22 cellular contexts compared by ENCODE assay signal in genomic region chr9:24616858-24617257, GRCh38.
A peak's percentile ranks its signal among the peaks of the same experiment; 100 is the strongest.
DNase-seq lines count a peak whose midpoint lies in the region; ATAC-seq and TF ChIP-seq lines count a peak whose summit lies in the region.
"Had no signal": no experiment of that assay in that cellular context is flagged by ENCODE, and none has a peak within 500 bp of the region (broad histone marks: within the 10 kb centered on the region; RNA-seq: fewer than 3 reads in every experiment).

No MANE protein-coding gene starts in this region.

- no peak overlapping the region for H3K4me3 Mint-ChIP-seq in nephron progenitor cell
- H3K4me3 Mint-ChIP-seq: activated naive CD8-positive, alpha-beta T cell treated with anti-CD3 and anti-CD28 coated beads, Interleukin-2, amount 10 ng/mL, durations not matched to agents 7 days and 5 days; CD4-positive, alpha-beta T cell; natural killer cell had no signal

- no peak overlapping the region for H3K4me2 ChIP-seq in mammary epithelial cell (ENCODE audit: insufficient read depth, low read depth, low read length)

- no TSS peak for BruUV-seq in mammary epithelial cell (replicated peaks; lab: Mats Ljungman, UMichigan)

- peaks cover 3% of the 10 kb centered on the region for H3K27me3 Mint-ChIP-seq in nephron progenitor cell (ENCODE audit: low read depth, poor library complexity)
- H3K27me3 Mint-ChIP-seq: activated naive CD8-positive, alpha-beta T cell treated with anti-CD3 and anti-CD28 coated beads, Interleukin-2, amount 10 ng/mL, durations not matched to agents 7 days and 5 days; CD4-positive, alpha-beta T cell had no signal

- H3K9me3 ChIP-seq in mammary epithelial cell (replicated peaks; ENCODE audit: insufficient read depth, low read length) = no peaks in the 10 kb centered on the region
- H3K9me3 ChIP-seq: lower lobe of right lung had no signal

- CTCF ChIA-PET in mammary epithelial cell (lab: Charles Lee; ENCODE audit: low non-redundant PET) = no interaction called here

- in situ Hi-C loops in mammary epithelial cell (cut with MboI; ENCODE audit: low sequenced_read_pairs in 2 of 2) = no loop called here

- H3K27ac ChIP-seq in mammary epithelial cell (ENCODE audit: insufficient read depth, low read depth, low read length) = no peak overlapping the region
- H3K27ac ChIP-seq: lower lobe of right lung had no signal

- no peak overlapping the region for H3K4me3 ChIP-seq in mammary epithelial cell (replicated peaks in 1 of 3; ENCODE audit: insufficient read depth in 1 of 3, low read depth in 2 of 3, low read length in 3 of 3)
- H3K4me3 ChIP-seq: lower lobe of right lung had no signal

- H3K36me3 ChIP-seq in mammary epithelial cell (ENCODE audit: insufficient read depth, low read length) = no peaks in the 10 kb centered on the region
- H3K36me3 ChIP-seq: lower lobe of right lung had no signal

- no peaks in the 10 kb centered on the region for H3K4me1 ChIP-seq in mammary epithelial cell (ENCODE audit: insufficient read depth, low read length)
- H3K4me1 ChIP-seq: lower lobe of right lung had no signal

- H4K20me1 ChIP-seq in mammary epithelial cell (ENCODE audit: insufficient read depth, low read length) = no peaks in the 10 kb centered on the region

- TF ChIP-seq CTCF in mammary epithelial cell (conservative IDR thresholded peaks at IDR 0.05 in 1 of 2, IDR thresholded peaks at IDR 0.05 in 1 of 2; ENCODE audit: extremely low read depth in 1 of 2, insufficient read depth in 1 of 2, low read depth in 1 of 2, low read length in 2 of 2) (peak; percentile 26 to 31), nephron progenitor cell (IDR thresholded peaks at IDR 0.05) (no peak)

- no peaks in the 10 kb centered on the region for H3K9me3 Mint-ChIP-seq in nephron progenitor cell

- dilution Hi-C loops in mammary epithelial cell (cut with HindIII; ENCODE audit: low sequenced_read_pairs) = no loop called here

- no peak overlapping the region for H3K9ac ChIP-seq in mammary epithelial cell (ENCODE audit: insufficient read depth, low read length)

- H3K27ac Mint-ChIP-seq in nephron progenitor cell = no peak overlapping the region
- H3K27ac Mint-ChIP-seq: activated naive CD8-positive, alpha-beta T cell treated with anti-CD3 and anti-CD28 coated beads, Interleukin-2, amount 10 ng/mL, durations not matched to agents 7 days and 5 days; CD4-positive, alpha-beta T cell; natural killer cell had no signal

- H3K27me3 ChIP-seq in mammary epithelial cell (ENCODE audit: insufficient read depth, low read length) = peaks cover 2% of the 10 kb centered on the region

- H3K4me1 Mint-ChIP-seq in nephron progenitor cell = peaks cover 35% of the 10 kb centered on the region
- H3K4me1 Mint-ChIP-seq: activated naive CD8-positive, alpha-beta T cell treated with anti-CD3 and anti-CD28 coated beads, Interleukin-2, amount 10 ng/mL, durations not matched to agents 7 days and 5 days; natural killer cell had no signal

- ATAC-seq in GM18907 (IDR thresholded peaks at IDR 0.05; ENCODE audit: unreplicated experiment) = no peak
- no peak for ATAC-seq in GM19452 (IDR thresholded peaks at IDR 0.05; ENCODE audit: unreplicated experiment)
- ATAC-seq: HCT116, lower lobe of right lung, natural killer cell, SK-N-SH treated with all-trans-retinoic acid at 6 μM for 48 hours had no signal

- no peaks in the 10 kb centered on the region for H3K36me3 Mint-ChIP-seq in nephron progenitor cell (ENCODE audit: low read depth)
- H3K36me3 Mint-ChIP-seq: activated naive CD8-positive, alpha-beta T cell treated with anti-CD3 and anti-CD28 coated beads, Interleukin-2, amount 10 ng/mL, durations not matched to agents 7 days and 5 days; natural killer cell had no signal

- H2AFZ ChIP-seq in mammary epithelial cell (ENCODE audit: low read depth, low read length) = no peak overlapping the region

- 70% methylated on average over 1 of the region's 1 CpG for WGBS in mammary epithelial cell (ENCODE audit: low coverage, missing lambda C conversion rate)

- DNase-seq in NCI-H748 (lab: John Stamatoyannopoulos, UW; ENCODE audit: unreplicated experiment) (peak; percentile 45), NCI-H748 treated with DMSO at 0.1 percent for 48 hours (lab: John Stamatoyannopoulos, UW) (no peak), NCI-H526 (lab: John Stamatoyannopoulos, UW) (peak; percentile 6 to 45), mammary epithelial cell (peak; percentile 2), nephron progenitor cell (peak; percentile 2), DMS79 (lab: John Stamatoyannopoulos, UW) (no peak)
- DNase-seq: activated CD4-positive, alpha-beta T cell treated with anti-CD3 and anti-CD28 coated beads for 4 hours; activated gamma-delta T cell; activated naive CD8-positive, alpha-beta T cell treated with anti-CD3 and anti-CD28 coated beads, Interleukin-2, amount 10 ng/mL, durations not matched to agents 7 days and 5 days; activated T-cell treated with anti-CD3 and anti-CD28 coated beads, Interleukin-2, amount 50 U/mL, for 1 hour; CD4-positive, alpha-beta T cell; lower lobe of right lung; natural killer cell; NCI-H1092; NCI-H1930; NCI-H345; stimulated activated naive CD4-positive, alpha-beta T cell; T-helper 2 cell had no signal

- H3K79me2 ChIP-seq in mammary epithelial cell (ENCODE audit: insufficient read depth, low read length) = no peaks in the 10 kb centered on the region

- intact Hi-C loops in mammary epithelial cell (cut with micrococcal nuclease) = loop anchor here (5.0 to 10.0 kb wide), 2 partner anchors 52 to 370 kb away; no protein-coding TSS in a partner anchor

Comparison
In these comparisons a context has a peak if more than half of its experiments do, and no peak if none do; other contexts are left out.
1. DNase-seq: peak in NCI-H748 (single experiment), NCI-H526 (2 of 2), mammary epithelial cell (single experiment) and nephron progenitor cell (single experiment); none in NCI-H748 treated with DMSO at 0.1 percent for 48 hours (single experiment) and DMS79 (single experiment).